14 cellular contexts compared by ENCODE assay signal in the genomic region with DNA sequence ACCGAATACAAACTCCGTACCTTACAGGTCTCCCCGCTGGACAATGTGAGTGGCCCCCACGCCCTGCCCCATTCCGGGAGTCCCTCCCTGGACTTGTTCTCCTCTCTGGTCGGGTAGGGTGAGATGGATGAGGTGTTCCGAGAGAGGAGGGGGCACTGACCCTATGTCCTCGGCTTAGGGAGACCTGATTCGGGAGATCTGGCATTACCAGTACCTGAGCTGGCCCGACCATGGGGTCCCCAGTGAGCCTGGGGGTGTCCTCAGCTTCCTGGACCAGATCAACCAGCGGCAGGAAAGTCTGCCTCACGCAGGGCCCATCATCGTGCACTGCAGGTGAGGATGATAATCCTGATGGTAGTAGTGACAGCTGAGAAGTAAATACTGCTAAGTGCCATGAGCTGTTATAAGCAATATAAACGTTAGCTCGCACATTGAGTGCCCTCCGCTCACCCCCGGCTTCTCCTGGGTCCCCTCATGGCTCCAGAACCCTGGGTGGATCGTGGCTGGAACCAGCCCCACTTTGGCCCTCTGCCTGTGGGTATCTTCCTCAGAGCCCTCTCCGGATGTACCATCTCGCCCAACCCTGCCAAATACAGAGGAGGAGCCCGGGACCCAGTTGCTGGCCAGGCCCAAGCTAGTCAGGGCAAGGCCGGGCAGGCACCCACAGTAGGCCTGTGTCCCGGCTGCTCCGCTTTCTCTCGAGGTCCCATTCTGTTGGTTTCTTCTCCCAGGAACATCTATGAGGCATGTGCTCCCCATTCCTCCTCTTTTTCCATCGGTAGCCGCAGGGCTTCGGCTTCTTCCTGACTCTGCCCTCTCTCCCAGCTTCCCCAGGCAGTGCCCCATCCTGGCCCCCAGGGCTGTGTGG. TPM values are rescaled to one million over a fixed set of nuclear protein-coding genes. Genes with fewer than 3 reads are reported as not detected.
A peak's percentile ranks its signal among the peaks of the same experiment; 100 is the strongest.
DNase-seq lines count a peak whose midpoint lies in the region; ATAC-seq and TF ChIP-seq lines count a peak whose summit lies in the region.
"Had no signal": no experiment of that assay in that cellular context is flagged by ENCODE, and none has a peak within 500 bp of the region (broad histone marks: within the 10 kb centered on the region; RNA-seq: fewer than 3 reads in every experiment).

No MANE protein-coding gene starts in this region.

- peaks cover 85% of the 10 kb centered on the region for H3K36me3 Mint-ChIP-seq in activated CD8-positive, alpha-beta T cell treated with anti-CD3 and anti-CD28 coated beads for 36 hours (ENCODE audit: low read depth)

- no peak for TF ChIP-seq CTCF in activated CD8-positive, alpha-beta T cell treated with anti-CD3 and anti-CD28 coated beads for 36 hours (IDR thresholded peaks at IDR 0.05)

- H3K4me1 Mint-ChIP-seq in activated CD8-positive, alpha-beta T cell treated with anti-CD3 and anti-CD28 coated beads for 36 hours (ENCODE audit: low read depth) = peaks cover 86% of the 10 kb centered on the region

- peak; percentile 60 for DNase-seq in Right ventricle myocardium inferior (ENCODE audit: missing footprints)
- DNase-seq in cardiac septum (ENCODE audit: low spot score) = no peak
- peak; percentile 45 for DNase-seq in activated CD8-positive, alpha-beta T cell treated with anti-CD3 and anti-CD28 coated beads for 36 hours
- DNase-seq in kidney glomerular epithelial cell (lab: John Stamatoyannopoulos, UW) = no peak
- no peak for DNase-seq in NCI-H2107 treated with DMSO at 0.1 percent for 48 hours (lab: John Stamatoyannopoulos, UW; ENCODE audit: unreplicated experiment)
- no peak for DNase-seq in NCI-H2107 (lab: John Stamatoyannopoulos, UW)
- DNase-seq: cortex of kidney, hippocampal formation, NCI-H1417 treated with DMSO at 0.1 percent for 48 hours had no signal

- H3K27ac ChIP-seq in layer of hippocampus (ENCODE audit: low read depth, low read length) (peak overlapping the region; percentile 58), temporal lobe (ENCODE audit: low read depth, low read length) (peak overlapping the region; percentile 44)

- peak overlapping the region; percentile 93 for H3K27ac Mint-ChIP-seq in activated CD8-positive, alpha-beta T cell treated with anti-CD3 and anti-CD28 coated beads for 36 hours

- no peaks in the 10 kb centered on the region for H3K27me3 Mint-ChIP-seq in activated CD8-positive, alpha-beta T cell treated with anti-CD3 and anti-CD28 coated beads for 36 hours

- H3K27me3 ChIP-seq in layer of hippocampus (ENCODE audit: control insufficient read depth, insufficient read depth, low read length) = no peaks in the 10 kb centered on the region

- CTCF ChIA-PET in activated CD8-positive, alpha-beta T cell treated with anti-CD3 and anti-CD28 coated beads for 36 hours (lab: Charles Lee) = interaction anchor here (1.0 to 13.5 kb wide), 7 partner anchors 10 to 152 kb away, joined by 3 to 460 read pairs (median 6); a partner anchor contains a TSS

- no peaks in the 10 kb centered on the region for H3K9me3 Mint-ChIP-seq in activated CD8-positive, alpha-beta T cell treated with anti-CD3 and anti-CD28 coated beads for 36 hours

- POLR2A ChIA-PET in activated CD8-positive, alpha-beta T cell treated with anti-CD3 and anti-CD28 coated beads for 36 hours (lab: Charles Lee) = interaction anchor here (0.5 to 25.2 kb wide), 10 partner anchors 11 to 348 kb away, joined by 3 to 1266 read pairs (median 3); a partner anchor contains a TSS

- peak overlapping the region; percentile 95 for H3K4me3 Mint-ChIP-seq in activated CD8-positive, alpha-beta T cell treated with anti-CD3 and anti-CD28 coated beads for 36 hours

- ATAC-seq in Right ventricle myocardium inferior = no peak
- no peak for ATAC-seq in activated CD8-positive, alpha-beta T cell treated with anti-CD3 and anti-CD28 coated beads for 36 hours
- ATAC-seq: Panc1 had no signal

- intact Hi-C loops in Right ventricle myocardium inferior (cut with DNase I) (no loop called here), cardiac septum (cut with DNase I) (no loop called here)
- intact Hi-C loops in activated CD8-positive, alpha-beta T cell treated with anti-CD3 and anti-CD28 coated beads for 36 hours (cut with micrococcal nuclease) = no loop called here

RNA-seq across cellular contexts. Expression of a gene that starts 6.8 kb away (rescaled TPM):
- total RNA-seq in Right ventricle myocardium inferior (9.1 TPM), cardiac septum (7.0 TPM), temporal lobe (2.5 TPM)
- total RNA-seq in activated CD8-positive, alpha-beta T cell treated with anti-CD3 and anti-CD28 coated beads for 36 hours = 100 to 1,000 TPM; 485 to 489 TPM

RNA-seq across cellular contexts. Expression of a gene that starts 12.5 kb away (rescaled TPM):
- total RNA-seq in Right ventricle myocardium inferior (149 TPM), cardiac septum (125 TPM), temporal lobe (117 TPM)
- 100 to 1,000 TPM; 419 to 428 TPM for total RNA-seq in activated CD8-positive, alpha-beta T cell treated with anti-CD3 and anti-CD28 coated beads for 36 hours

RNA-seq across cellular contexts. Expression of a gene that starts 12.7 kb away (rescaled TPM):
- total RNA-seq in Right ventricle myocardium inferior (42.9 TPM), cardiac septum (32.7 TPM), temporal lobe (19.9 TPM)
- total RNA-seq in activated CD8-positive, alpha-beta T cell treated with anti-CD3 and anti-CD28 coated beads for 36 hours = 10 to 100 TPM; 88.6 to 97.8 TPM

RNA-seq across cellular contexts. Expression of a gene that starts 14.2 kb away (rescaled TPM):
- total RNA-seq in Right ventricle myocardium inferior (250 TPM), cardiac septum (162 TPM), temporal lobe (276 TPM)
- 100 to 1,000 TPM; 226 to 244 TPM for total RNA-seq in activated CD8-positive, alpha-beta T cell treated with anti-CD3 and anti-CD28 coated beads for 36 hours

RNA-seq across cellular contexts. Expression of a gene that starts 14.4 kb away (rescaled TPM):
- total RNA-seq in Right ventricle myocardium inferior (not detected), cardiac septum (not detected), temporal lobe (not detected)
- total RNA-seq in activated CD8-positive, alpha-beta T cell treated with anti-CD3 and anti-CD28 coated beads for 36 hours = not detected
- total RNA-seq: activated CD8-positive, alpha-beta memory T cell treated with anti-CD3 and anti-CD28 coated beads for 36 hours; omental fat pad had no signal

Comparison
In these comparisons a context has a peak if more than half of its experiments do, and no peak if none do; other contexts are left out.
1. DNase-seq: peak in Right ventricle myocardium inferior (single experiment) and activated CD8-positive, alpha-beta T cell treated with anti-CD3 and anti-CD28 coated beads for 36 hours (single experiment); none in cardiac septum (single experiment), kidney glomerular epithelial cell (single experiment), NCI-H2107 treated with DMSO at 0.1 percent for 48 hours (single experiment) and NCI-H2107 (single experiment).
2. RNA of a gene that starts 6.8 kb away (total RNA-seq): 485 to 489 TPM in activated CD8-positive, alpha-beta T cell treated with anti-CD3 and anti-CD28 coated beads for 36 hours; 9.1 TPM in Right ventricle myocardium inferior (single experiment), 7.0 TPM in cardiac septum (single experiment) and 2.5 TPM in temporal lobe (single experiment); every median in the first group is over 10 times any median in the second.